In genomic region chr4:57116245-57116644, GRCh38 we compare ENCODE assay signal across 24 cellular contexts.
"Had no signal": no experiment of that assay in that cellular context is flagged by ENCODE, and none has a peak within 500 bp of the region (broad histone marks: within the 10 kb centered on the region; RNA-seq: fewer than 3 reads in every experiment).

No MANE protein-coding gene starts in this region.

- FAIRE-seq: kidney had no signal

- H3K27me3 ChIP-seq: ascending aorta, cardiac muscle cell, stomach, thyroid gland had no signal

- H3K36me3 ChIP-seq: ascending aorta, cardiac muscle cell, stomach, thyroid gland had no signal

- H3K9me3 Mint-ChIP-seq: activated naive CD4-positive, alpha-beta T cell treated with anti-CD3 and anti-CD28 coated beads for 36 hours; activated naive CD8-positive, alpha-beta T cell treated with anti-CD3 and anti-CD28 coated beads, Interleukin-2, amount 10 ng/mL, durations not matched to agents 7 days and 5 days; brain; immature natural killer cell; stimulated activated naive B cell treated with anti-CD40 and anti-IgM and Interleukin-4, amounts not matched to agents 10 μg/mL and 1 μg/mL and 100 μg/mL, for 72 hours had no signal

- H3K27ac Mint-ChIP-seq: activated naive CD4-positive, alpha-beta T cell treated with anti-CD3 and anti-CD28 coated beads for 36 hours; activated naive CD8-positive, alpha-beta T cell treated with anti-CD3 and anti-CD28 coated beads, Interleukin-2, amount 10 ng/mL, durations not matched to agents 7 days and 5 days; brain; naive thymus-derived CD4-positive, alpha-beta T cell; stimulated activated naive B cell treated with anti-CD40 and anti-IgM and Interleukin-4, amounts not matched to agents 10 μg/mL and 1 μg/mL and 100 μg/mL, for 72 hours had no signal

- H3K9me3 ChIP-seq: ascending aorta, stomach, thyroid gland had no signal

- H3K4me3 Mint-ChIP-seq: activated naive CD4-positive, alpha-beta T cell treated with anti-CD3 and anti-CD28 coated beads for 36 hours; activated naive CD8-positive, alpha-beta T cell treated with anti-CD3 and anti-CD28 coated beads, Interleukin-2, amount 10 ng/mL, durations not matched to agents 7 days and 5 days; brain; immature natural killer cell; naive thymus-derived CD4-positive, alpha-beta T cell; stimulated activated naive B cell treated with anti-CD40 and anti-IgM and Interleukin-4, amounts not matched to agents 10 μg/mL and 1 μg/mL and 100 μg/mL, for 72 hours had no signal

- H3K27ac ChIP-seq: cardiac muscle cell, stomach, thyroid gland had no signal

- H3K4me3 ChIP-seq: ascending aorta, cardiac muscle cell, stomach, thyroid gland had no signal

- H3K36me3 Mint-ChIP-seq: activated naive CD8-positive, alpha-beta T cell treated with anti-CD3 and anti-CD28 coated beads, Interleukin-2, amount 10 ng/mL, durations not matched to agents 7 days and 5 days; brain; immature natural killer cell; stimulated activated naive B cell treated with anti-CD40 and anti-IgM and Interleukin-4, amounts not matched to agents 10 μg/mL and 1 μg/mL and 100 μg/mL, for 72 hours had no signal

- DNase-seq: activated CD4-positive, alpha-beta T cell treated with anti-CD3 and anti-CD28 coated beads for 4 hours; activated CD4-positive, alpha-beta T cell treated with anti-CD3 and anti-CD28 coated beads, Interleukin-2, amount 50 U/mL, for 48 hours; activated CD8-positive, alpha-beta memory T cell treated with anti-CD3 and anti-CD28 coated beads for 24 hours; activated effector memory CD4-positive, alpha-beta T cell treated with Interleukin-2 at 50 U/mL for 16 hours; activated naive CD4-positive, alpha-beta T cell treated with anti-CD3 and anti-CD28 coated beads for 36 hours; activated naive CD8-positive, alpha-beta T cell treated with anti-CD3 and anti-CD28 coated beads, Interleukin-2, amount 10 ng/mL, durations not matched to agents 7 days and 5 days; foreskin fibroblast; head of caudate nucleus; hippocampal formation; immature natural killer cell; kidney; left colon; midbrain; naive thymus-derived CD4-positive, alpha-beta T cell; right cardiac atrium; stimulated activated CD4-positive, alpha-beta T cell treated with anti-CD3 and anti-CD28 coated beads, Interleukin-15, amount 100 ng/mL, for 24 hours; stimulated activated CD4-positive, alpha-beta T cell treated with anti-CD3 and anti-CD28 coated beads, Interleukin-2, amount 100 ng/mL, for 24 hours; stimulated activated naive B cell treated with anti-CD40 and anti-IgM and Interleukin-4, amounts not matched to agents 10 μg/mL and 1 μg/mL and 100 μg/mL, for 72 hours; stomach; thyroid gland had no signal

- ATAC-seq: esophagus mucosa; left colon; naive thymus-derived CD4-positive, alpha-beta T cell; right cardiac atrium; stimulated activated naive B cell treated with anti-CD40 and anti-IgM and Interleukin-4, amounts not matched to agents 10 μg/mL and 1 μg/mL and 100 μg/mL, for 72 hours had no signal
